In genomic region chrX:109936598-109936997, GRCh38 we compare ENCODE assay signal across 27 cellular contexts.
"Had no signal": no experiment of that assay in that cellular context is flagged by ENCODE, and none has a peak within 500 bp of the region (broad histone marks: within the 10 kb centered on the region; RNA-seq: fewer than 3 reads in every experiment).

No MANE protein-coding gene starts in this region.

- DNase-seq: activated CD4-positive, alpha-beta T cell treated with anti-CD3 and anti-CD28 coated beads for 4 hours; activated CD4-positive, alpha-beta T cell treated with anti-CD3 and anti-CD28 coated beads, Interleukin-2, amount 50 U/mL, for 4 hours; activated gamma-delta T cell; activated naive CD4-positive, alpha-beta T cell treated with anti-CD3 and anti-CD28 coated beads, Interleukin-2, amount 10 ng/mL, durations not matched to agents 7 days and 5 days; activated naive CD8-positive, alpha-beta T cell treated with anti-CD3 and anti-CD28 coated beads, Interleukin-2, amount 10 ng/mL, durations not matched to agents 7 days and 5 days; activated T-cell treated with anti-CD3 and anti-CD28 coated beads, Interleukin-2, amount 50 U/mL, for 1 hour; amniotic stem cell; endodermal cell; foreskin melanocyte; heart right ventricle; islet precursor cell; left ventricle myocardium inferior; ovary; retina; stimulated activated CD4-positive, alpha-beta T cell treated with anti-CD3 and anti-CD28 coated beads, Interleukin-15, amount 100 ng/mL, for 24 hours; stimulated activated CD4-positive, alpha-beta T cell treated with anti-CD3 and anti-CD28 coated beads, Interleukin-2, amount 100 ng/mL, for 24 hours; stimulated activated naive B cell treated with anti-CD40 and anti-IgM and Interleukin-4, amounts not matched to agents 10 μg/mL and 1 μg/mL and 100 μg/mL, for 72 hours; tibial artery had no signal

- H3K27me3 ChIP-seq: ovary, suprapubic skin, tibial artery had no signal

- H3K36me3 Mint-ChIP-seq: activated naive CD4-positive, alpha-beta T cell treated with anti-CD3 and anti-CD28 coated beads, Interleukin-2, amount 10 ng/mL, durations not matched to agents 7 days and 5 days; activated naive CD8-positive, alpha-beta T cell treated with anti-CD3 and anti-CD28 coated beads, Interleukin-2, amount 10 ng/mL, durations not matched to agents 7 days and 5 days; stimulated activated naive B cell treated with anti-CD40 and anti-IgM and Interleukin-4, amounts not matched to agents 10 μg/mL and 1 μg/mL and 100 μg/mL, for 72 hours had no signal

- H3K4me3 ChIP-seq: heart right ventricle, left ventricle myocardium inferior, ovary, prostate gland, suprapubic skin, tibial artery had no signal

- H3K4me1 ChIP-seq: heart right ventricle, left ventricle myocardium inferior, prostate gland, suprapubic skin, tibial artery had no signal

- H3K4me3 Mint-ChIP-seq: activated naive CD4-positive, alpha-beta T cell treated with anti-CD3 and anti-CD28 coated beads, Interleukin-2, amount 10 ng/mL, durations not matched to agents 7 days and 5 days; activated naive CD8-positive, alpha-beta T cell treated with anti-CD3 and anti-CD28 coated beads, Interleukin-2, amount 10 ng/mL, durations not matched to agents 7 days and 5 days; activated T-helper 1 cell treated with anti-CD3 and anti-CD28 coated beads, Interleukin-12 subunit alpha, Interleukin-12 subunit beta, Interleukin-2, Interleukin-4 antibody, amounts not matched to agents 30 ng/mL and 10 ng/mL and 1 ng/mL, durations not matched to agents 14 hours and 24 hours and 36 hours; central memory CD8-positive, alpha-beta T cell; dendritic cell treated with granulocyte-macrophage colony-stimulating factor and Interleukin-4, amounts not matched to agents 40 ng/mL and 50 ng/mL, for 4 days; endodermal cell; nephron; stimulated activated naive B cell treated with anti-CD40 and anti-IgM and Interleukin-4, amounts not matched to agents 10 μg/mL and 1 μg/mL and 100 μg/mL, for 72 hours had no signal

- H3K36me3 ChIP-seq: heart right ventricle, left ventricle myocardium inferior, ovary, prostate gland, suprapubic skin, tibial artery had no signal

- H3K9me3 Mint-ChIP-seq: activated naive CD4-positive, alpha-beta T cell treated with anti-CD3 and anti-CD28 coated beads, Interleukin-2, amount 10 ng/mL, durations not matched to agents 7 days and 5 days; activated naive CD8-positive, alpha-beta T cell treated with anti-CD3 and anti-CD28 coated beads, Interleukin-2, amount 10 ng/mL, durations not matched to agents 7 days and 5 days; activated T-helper 1 cell treated with anti-CD3 and anti-CD28 coated beads, Interleukin-12 subunit alpha, Interleukin-12 subunit beta, Interleukin-2, Interleukin-4 antibody, amounts not matched to agents 30 ng/mL and 10 ng/mL and 1 ng/mL, durations not matched to agents 14 hours and 24 hours and 36 hours; central memory CD8-positive, alpha-beta T cell; dendritic cell treated with granulocyte-macrophage colony-stimulating factor and Interleukin-4, amounts not matched to agents 40 ng/mL and 50 ng/mL, for 4 days; endodermal cell; nephron; stimulated activated naive B cell treated with anti-CD40 and anti-IgM and Interleukin-4, amounts not matched to agents 10 μg/mL and 1 μg/mL and 100 μg/mL, for 72 hours had no signal

- H3K9me3 ChIP-seq: heart right ventricle, left ventricle myocardium inferior, ovary, prostate gland, suprapubic skin, tibial artery had no signal

- H3K27me3 Mint-ChIP-seq: activated naive CD8-positive, alpha-beta T cell treated with anti-CD3 and anti-CD28 coated beads, Interleukin-2, amount 10 ng/mL, durations not matched to agents 7 days and 5 days; central memory CD8-positive, alpha-beta T cell had no signal

- FAIRE-seq: bronchial epithelial cell had no signal

- ATAC-seq: esophagus mucosa; stimulated activated naive B cell treated with anti-CD40 and anti-IgM and Interleukin-4, amounts not matched to agents 10 μg/mL and 1 μg/mL and 100 μg/mL, for 72 hours had no signal

- H3K27ac ChIP-seq: heart right ventricle, left ventricle myocardium inferior, ovary, prostate gland, suprapubic skin, tibial artery, VCaP had no signal

- H3K4me1 Mint-ChIP-seq: activated naive CD4-positive, alpha-beta T cell treated with anti-CD3 and anti-CD28 coated beads, Interleukin-2, amount 10 ng/mL, durations not matched to agents 7 days and 5 days; activated naive CD8-positive, alpha-beta T cell treated with anti-CD3 and anti-CD28 coated beads, Interleukin-2, amount 10 ng/mL, durations not matched to agents 7 days and 5 days; central memory CD8-positive, alpha-beta T cell; endodermal cell; stimulated activated naive B cell treated with anti-CD40 and anti-IgM and Interleukin-4, amounts not matched to agents 10 μg/mL and 1 μg/mL and 100 μg/mL, for 72 hours had no signal

- H3K27ac Mint-ChIP-seq: activated naive CD4-positive, alpha-beta T cell treated with anti-CD3 and anti-CD28 coated beads, Interleukin-2, amount 10 ng/mL, durations not matched to agents 7 days and 5 days; activated naive CD8-positive, alpha-beta T cell treated with anti-CD3 and anti-CD28 coated beads, Interleukin-2, amount 10 ng/mL, durations not matched to agents 7 days and 5 days; activated T-helper 1 cell treated with anti-CD3 and anti-CD28 coated beads, Interleukin-12 subunit alpha, Interleukin-12 subunit beta, Interleukin-2, Interleukin-4 antibody, amounts not matched to agents 30 ng/mL and 10 ng/mL and 1 ng/mL, durations not matched to agents 14 hours and 24 hours and 36 hours; dendritic cell treated with granulocyte-macrophage colony-stimulating factor and Interleukin-4, amounts not matched to agents 40 ng/mL and 50 ng/mL, for 4 days; endodermal cell; nephron; stimulated activated naive B cell treated with anti-CD40 and anti-IgM and Interleukin-4, amounts not matched to agents 10 μg/mL and 1 μg/mL and 100 μg/mL, for 72 hours had no signal
